ENCODE assay signal across 18 cellular contexts in the genomic region with DNA sequence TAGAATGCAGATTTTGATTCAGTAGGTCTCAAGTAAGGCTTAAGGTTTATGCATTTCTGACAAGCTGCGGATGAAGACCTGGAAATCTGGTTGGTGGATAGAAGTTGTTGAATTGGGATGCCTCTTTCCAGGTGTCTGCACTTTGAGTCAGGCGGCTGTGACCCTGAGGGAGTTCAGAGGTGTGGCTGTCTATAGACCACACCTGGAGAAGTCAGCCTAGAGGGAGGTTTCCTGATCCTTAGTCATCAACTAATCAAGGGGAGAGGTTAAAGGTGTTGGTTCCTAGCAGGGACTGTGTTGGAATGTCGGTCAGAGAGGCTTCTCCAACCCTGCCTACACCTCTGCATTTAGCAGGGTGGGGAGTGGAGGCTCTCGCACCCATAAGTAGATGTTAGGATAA. TPM values are rescaled to one million over a fixed set of nuclear protein-coding genes. Genes with fewer than 3 reads are reported as not detected.
DNase-seq lines count a peak whose midpoint lies in the region; ATAC-seq and TF ChIP-seq lines count a peak whose summit lies in the region.
"Had no signal": no experiment of that assay in that cellular context is flagged by ENCODE, and none has a peak within 500 bp of the region (broad histone marks: within the 10 kb centered on the region; RNA-seq: fewer than 3 reads in every experiment).

No MANE protein-coding gene starts in this region.

- no peaks in the 10 kb centered on the region for H3K4me1 Mint-ChIP-seq in stimulated activated naive B cell treated with anti-CD40 and anti-IgM and Interleukin-4, amounts not matched to agents 10 μg/mL and 1 μg/mL and 100 μg/mL, for 72 hours

- H3K36me3 Mint-ChIP-seq in stimulated activated naive B cell treated with anti-CD40 and anti-IgM and Interleukin-4, amounts not matched to agents 10 μg/mL and 1 μg/mL and 100 μg/mL, for 72 hours = no peaks in the 10 kb centered on the region

- H3K4me3 ChIP-seq in PC-3 (ENCODE audit: low read length) = no peak overlapping the region
- no peak overlapping the region for H3K4me3 ChIP-seq in epithelial cell of esophagus (ENCODE audit: low read length)
- no peak overlapping the region for H3K4me3 ChIP-seq in mucosa of descending colon
- H3K4me3 ChIP-seq: GM12878, HAP-1 had no signal

- BruUV-seq in PC-3 (replicated peaks; lab: Mats Ljungman, UMichigan) = no TSS peak

- H3K4me2 ChIP-seq in PC-3 (ENCODE audit: low read length) = no peak overlapping the region

- H3K27ac ChIP-seq in PC-3 (ENCODE audit: low read length) = no peak overlapping the region

- no peak for TF ChIP-seq CTCF in GM20000 (IDR thresholded peaks at IDR 0.05; ENCODE audit: extremely low read depth, missing control alignments)
- TF ChIP-seq CTCF in PC-3 (conservative IDR thresholded peaks at IDR 0.05; ENCODE audit: low read depth, low read length) = no peak
- no peak for TF ChIP-seq CTCF in epithelial cell of esophagus (IDR thresholded peaks at IDR 0.05; ENCODE audit: insufficient read depth, low read depth, low read length, missing control alignments)
- no peak for TF ChIP-seq CTCF in mucosa of descending colon (IDR thresholded peaks at IDR 0.05)

- H2AFZ ChIP-seq in PC-3 (ENCODE audit: low read length) = no peak overlapping the region

- intact Hi-C loops in PC-3 (cut with micrococcal nuclease) (no loop called here), mucosa of descending colon (cut with DNase I, micrococcal nuclease) (no loop called here)

- no peaks in the 10 kb centered on the region for H3K9me3 ChIP-seq in PC-3 (ENCODE audit: low read length)
- no peaks in the 10 kb centered on the region for H3K9me3 ChIP-seq in mucosa of descending colon
- H3K9me3 ChIP-seq: HAP-1 had no signal

- no peaks in the 10 kb centered on the region for H3K9me3 Mint-ChIP-seq in stimulated activated naive B cell treated with anti-CD40 and anti-IgM and Interleukin-4, amounts not matched to agents 10 μg/mL and 1 μg/mL and 100 μg/mL, for 72 hours
- H3K9me3 Mint-ChIP-seq: CD4-positive, alpha-beta T cell had no signal

- CTCF ChIA-PET in PC-3 (lab: Charles Lee) = no interaction called here

- DNase-seq in GM20000 (ENCODE audit: low spot score) = peak; percentile 10
- DNase-seq in PC-3 = peak; percentile 19
- peak; percentile 53 for DNase-seq in epithelial cell of esophagus (ENCODE audit: low read depth)
- DNase-seq in mucosa of descending colon = peak in 2 of 3 donors; percentile 67 to 74
- no peak for DNase-seq in hippocampal formation (lab: John Stamatoyannopoulos, UW)
- DNase-seq in iPS-NIHi11 (ENCODE audit: low spot score) = no peak
- DNase-seq in stimulated activated naive B cell treated with anti-CD40 and anti-IgM and Interleukin-4, amounts not matched to agents 10 μg/mL and 1 μg/mL and 100 μg/mL, for 72 hours = no peak
- no peak for DNase-seq in Kasumi-1 (lab: John Stamatoyannopoulos, UW)
- DNase-seq: CD4-positive, alpha-beta T cell; DMS53; EL; MV-4-11; NCI-H1694 treated with DMSO at 0.1 percent for 48 hours; NK-92 treated with Interleukin-12 subunit alpha and Interleukin-12 subunit beta, amount 100 ng/mL, for 24 hours; SHP77 treated with DMSO at 0.1 percent for 48 hours had no signal

- POLR2A ChIA-PET in PC-3 (lab: Charles Lee; ENCODE audit: unreplicated experiment) = no interaction called here

- no peaks in the 10 kb centered on the region for H3K79me2 ChIP-seq in PC-3 (ENCODE audit: low read length)

- no peak overlapping the region for H3K4me3 Mint-ChIP-seq in stimulated activated naive B cell treated with anti-CD40 and anti-IgM and Interleukin-4, amounts not matched to agents 10 μg/mL and 1 μg/mL and 100 μg/mL, for 72 hours
- H3K4me3 Mint-ChIP-seq: CD4-positive, alpha-beta T cell had no signal

- no peaks in the 10 kb centered on the region for H3K36me3 ChIP-seq in PC-3 (ENCODE audit: low read depth, low read length)
- no peaks in the 10 kb centered on the region for H3K36me3 ChIP-seq in mucosa of descending colon (ENCODE audit: low read depth)
- H3K36me3 ChIP-seq: HAP-1 had no signal

- no peaks in the 10 kb centered on the region for H3F3A ChIP-seq in PC-3 (ENCODE audit: low read length, unreplicated experiment)

- H3K9ac ChIP-seq in PC-3 (ENCODE audit: low read length) = no peak overlapping the region

- H3K27ac Mint-ChIP-seq in stimulated activated naive B cell treated with anti-CD40 and anti-IgM and Interleukin-4, amounts not matched to agents 10 μg/mL and 1 μg/mL and 100 μg/mL, for 72 hours = no peak overlapping the region
- H3K27ac Mint-ChIP-seq: CD4-positive, alpha-beta T cell had no signal

- H3K4me1 ChIP-seq in PC-3 (ENCODE audit: insufficient read depth, low read length) = no peaks in the 10 kb centered on the region
- H3K4me1 ChIP-seq in mucosa of descending colon (ENCODE audit: low read depth) = peaks cover 11% of the 10 kb centered on the region
- H3K4me1 ChIP-seq: HAP-1 had no signal

- ATAC-seq in PC-3 (no peak), mucosa of descending colon (peak; percentile 95)
- no peak for ATAC-seq in stimulated activated naive B cell treated with anti-CD40 and anti-IgM and Interleukin-4, amounts not matched to agents 10 μg/mL and 1 μg/mL and 100 μg/mL, for 72 hours (replicated peaks)
- ATAC-seq: GM12878, SK-N-SH treated with all-trans-retinoic acid at 6 μM for 48 hours had no signal

- H4K20me1 ChIP-seq in PC-3 (ENCODE audit: low read length) = no peaks in the 10 kb centered on the region

- H3K27me3 Mint-ChIP-seq in stimulated activated naive B cell treated with anti-CD40 and anti-IgM and Interleukin-4, amounts not matched to agents 10 μg/mL and 1 μg/mL and 100 μg/mL, for 72 hours = peaks cover 0 to 20% of the 10 kb centered on the region in 2 donors

- no peaks in the 10 kb centered on the region for H3K9me2 ChIP-seq in PC-3 (replicated peaks; ENCODE audit: low read length)

- peaks cover 13% of the 10 kb centered on the region for H3K27me3 ChIP-seq in PC-3 (ENCODE audit: low read length)

RNA-seq across cellular contexts. Expression of gene GLB1L2, which starts 8.0 kb away (rescaled TPM):
- total RNA-seq in PC-3 (2014; rRNA removed) = 0.62 and 1.1 TPM in 2 replicates
- 10 to 100 TPM; 21.5 to 27.9 (median 26.9) TPM for total RNA-seq in mucosa of descending colon

Comparison
In these comparisons a context has a peak if more than half of its experiments do, and no peak if none do; other contexts are left out.
1. DNase-seq: peak in GM20000 (single experiment), PC-3 (single experiment), epithelial cell of esophagus (single experiment) and mucosa of descending colon (2 of 3); none in hippocampal formation (0 of 2), iPS-NIHi11 (single experiment), stimulated activated naive B cell treated with anti-CD40 and anti-IgM and Interleukin-4, amounts not matched to agents 10 μg/mL and 1 μg/mL and 100 μg/mL, for 72 hours (single experiment) and Kasumi-1 (0 of 2).
2. RNA of gene GLB1L2, which starts 8.0 kb away (total RNA-seq): 21.5 to 27.9 TPM in mucosa of descending colon; 0.62 to 1.1 TPM in PC-3; every median in the first group is over 10 times any median in the second.